In genomic region chr7:85475071-85475470, GRCh38 we compare ENCODE assay signal across 26 cellular contexts.
"Had no signal": no experiment of that assay in that cellular context is flagged by ENCODE, and none has a peak within 500 bp of the region (broad histone marks: within the 10 kb centered on the region; RNA-seq: fewer than 3 reads in every experiment).

No MANE protein-coding gene starts in this region.

- H3K27ac ChIP-seq: heart left ventricle, ovary, skin epidermis, tibial artery, upper lobe of right lung, WERI-Rb-1 had no signal

- H3K4me3 ChIP-seq: heart left ventricle, ovary, skin epidermis, tibial artery, upper lobe of right lung had no signal

- H3K36me3 ChIP-seq: heart left ventricle, ovary, tibial artery, upper lobe of right lung, WERI-Rb-1 had no signal

- H3K27me3 ChIP-seq: heart left ventricle, ovary, tibial artery, upper lobe of right lung had no signal

- ATAC-seq: activated T-cell treated with anti-CD3 and anti-CD28 coated beads, Interleukin-2, amount 50 U/mL, for 4 hours; activated T-helper 17 cell treated with anti-CD3 and anti-CD28 coated beads, Interleukin-2, amount 50 U/mL, for 72 hours; heart left ventricle; left colon; sciatic nerve; stimulated activated effector memory CD8-positive, alpha-beta T cell treated with anti-CD3 and anti-CD28 coated beads, Interleukin-12 subunit alpha, Interleukin-12 subunit beta, amount 100 ng/mL, for 72 hours; stimulated activated naive CD8-positive, alpha-beta T cell treated with anti-CD3 and anti-CD28 coated beads, Interleukin-15, amount 100 ng/mL, for 72 hours; upper lobe of right lung had no signal

- H3K4me1 ChIP-seq: heart left ventricle, tibial artery, upper lobe of right lung had no signal

- H3K9me3 ChIP-seq: heart left ventricle, ovary, tibial artery, upper lobe of right lung had no signal

- DNase-seq: activated CD4-positive, alpha-beta memory T cell treated with anti-CD3 and anti-CD28 coated beads for 36 hours; activated CD4-positive, alpha-beta T cell treated with anti-CD3 and anti-CD28 coated beads, Interleukin-2, amount 10 ng/mL, durations not matched to agents 24 days and 14 days; activated CD4-positive, CD25-positive, alpha-beta regulatory T cell treated with anti-CD3 and anti-CD28 coated beads, Interleukin-2, amount 50 U/mL, for 72 hours; activated gamma-delta T cell treated with Interleukin-2 at 50 U/mL for 16 hours; activated naive CD4-positive, alpha-beta T cell treated with anti-CD3 and anti-CD28 coated beads, Interleukin-2, amount 50 U/mL, for 16 hours; activated T-cell treated with anti-CD3 and anti-CD28 coated beads, Interleukin-2, amount 50 U/mL, for 4 hours; amygdala; caudate nucleus; heart left ventricle; hypothalamus; immature natural killer cell; kidney; left colon; naive B cell; ovary; stimulated activated CD4-positive, alpha-beta T cell treated with anti-CD3 and anti-CD28 coated beads, Interleukin-4, amount 100 ng/mL, for 24 hours; stimulated activated naive CD8-positive, alpha-beta T cell treated with anti-CD3 and anti-CD28 coated beads, Interleukin-15, amount 100 ng/mL, for 72 hours; substantia nigra; T-helper 9 cell; tibial artery; upper lobe of right lung; WERI-Rb-1 had no signal
